19 cellular contexts compared by ENCODE assay signal in the genomic region with DNA sequence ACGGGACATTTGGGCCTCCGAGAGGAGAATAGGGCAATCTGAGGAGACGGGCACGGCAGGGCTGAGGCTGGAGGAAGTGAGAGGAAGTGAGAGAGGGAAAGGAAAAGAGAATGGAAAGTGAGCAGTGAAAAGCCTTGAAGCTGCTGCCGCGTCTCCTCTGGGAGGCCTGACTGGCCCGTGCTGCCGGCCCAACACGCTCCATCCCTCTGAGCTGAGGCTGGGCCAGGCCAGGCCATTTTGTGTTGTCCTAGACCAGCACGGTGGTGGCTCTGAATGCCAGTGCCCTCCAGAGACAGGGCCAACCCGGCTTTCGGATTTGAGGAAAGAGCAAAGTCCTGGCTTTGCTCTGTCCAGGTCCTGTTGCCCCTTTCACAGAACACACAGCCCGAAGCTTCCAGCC.
"Had no signal": no experiment of that assay in that cellular context is flagged by ENCODE, and none has a peak within 500 bp of the region (broad histone marks: within the 10 kb centered on the region; RNA-seq: fewer than 3 reads in every experiment).

No MANE protein-coding gene starts in this region.

- H3K4me3 ChIP-seq: dorsolateral prefrontal cortex, heart left ventricle, neural progenitor cell, pancreas, testis, tibial nerve had no signal

- H3K27ac ChIP-seq: dorsolateral prefrontal cortex, heart left ventricle, neural progenitor cell, pancreas, testis, tibial nerve had no signal

- H3K4me2 ChIP-seq: neural progenitor cell had no signal

- H3K9ac ChIP-seq: neural progenitor cell had no signal

- H2AFZ ChIP-seq: neural progenitor cell had no signal

- FAIRE-seq: endometrium, frontal cortex, pancreas, small intestine had no signal

- H3K4me1 ChIP-seq: heart left ventricle, neural progenitor cell, pancreas, testis, tibial nerve had no signal

- H3K9me3 ChIP-seq: heart left ventricle, pancreas, testis, tibial nerve had no signal

- DNase-seq: cortex of kidney; dorsolateral prefrontal cortex; effector CD8-positive, alpha-beta T cell; heart left ventricle; hippocampal formation; kidney glomerular epithelial cell; natural killer cell; nucleus accumbens; pancreas; right cardiac atrium; small intestine; stimulated activated CD4-positive, alpha-beta T cell treated with anti-CD3 and anti-CD28 coated beads, Interleukin-12 subunit alpha, Interleukin-12 subunit beta, amount 100 ng/mL, for 4 hours; stimulated activated naive CD4-positive, alpha-beta T cell; testis had no signal

- H3K36me3 ChIP-seq: heart left ventricle, neural progenitor cell, pancreas, tibial nerve had no signal

- H3K27me3 ChIP-seq: neural progenitor cell, pancreas, testis, tibial nerve had no signal

- ATAC-seq: esophagus mucosa, heart left ventricle, natural killer cell, right cardiac atrium had no signal
